8 cellular contexts compared by ENCODE assay signal in genomic region chr2:216412022-216412999, GRCh38. TPM values are rescaled to one million over a fixed set of nuclear protein-coding genes. Genes with fewer than 3 reads are reported as not detected.
DNase-seq lines count a peak whose midpoint lies in the region; ATAC-seq, FAIRE-seq and TF ChIP-seq lines count a peak whose summit lies in the region.

TSS of gene SMARCAL1 (plus strand) at chr2:216412484. CDS start at chr2:216414705, 2,221 bp downstream.

- TF ChIP-seq CTCF in WERI-Rb-1 (IDR thresholded peaks at IDR 0.05; ENCODE audit: low read depth, low read length) (no peak), bronchial epithelial cell (IDR thresholded peaks at IDR 0.05; ENCODE audit: insufficient read depth, low read length, severe bottlenecking) (no peak)

- no peaks in the 10 kb centered on the region for H3K27me3 ChIP-seq in WERI-Rb-1 (ENCODE audit: insufficient read depth, low read depth, severe bottlenecking)
- H3K27me3 ChIP-seq in bronchial epithelial cell (ENCODE audit: control insufficient read depth, insufficient read depth, low read length) = no peaks in the 10 kb centered on the region
- no peaks in the 10 kb centered on the region for H3K27me3 ChIP-seq in iPS-20b (ENCODE audit: insufficient read depth, low read length)

- in situ Hi-C loops in ACHN (cut with HindIII; ENCODE audit: low pct_ligation_motif_present, low pct_unique_long_range_greater_than_20kb, low sequenced_read_pairs) = no loop called here

- no peak for FAIRE-seq in bronchial epithelial cell (lab: Jason Lieb, UNC)

- peaks cover 10% of the 10 kb centered on the region for H3K4me1 ChIP-seq in iPS-20b (ENCODE audit: insufficient read depth, low read length)

- H3K27ac ChIP-seq in WERI-Rb-1 = peak within 1 kb of the TSS; percentile 98
- H3K27ac ChIP-seq in iPS-20b (ENCODE audit: low read length) = peak within 1 kb of the TSS; percentile 99
- peak within 1 kb of the TSS; percentile 83 to 99 (median 96) for H3K27ac ChIP-seq in skin epidermis

- peak within 1 kb of the TSS; percentile 95 for H3K9ac ChIP-seq in iPS-20b (ENCODE audit: low read depth, low read length)

- DNase-seq in ACHN = peak; percentile 99
- peak; percentile 100 for DNase-seq in NCI-H2227 (lab: John Stamatoyannopoulos, UW; ENCODE audit: unreplicated experiment)
- peak; percentile 98 for DNase-seq in WERI-Rb-1
- peak; percentile 91 for DNase-seq in bronchial epithelial cell (ENCODE audit: low read depth)

- H3K4me3 ChIP-seq in WERI-Rb-1 (ENCODE audit: low read depth, low read length) = peak within 1 kb of the TSS; percentile 90
- H3K4me3 ChIP-seq in bronchial epithelial cell (ENCODE audit: low read depth, low read length) = peak within 1 kb of the TSS; percentile 68
- peak within 1 kb of the TSS; percentile 97 for H3K4me3 ChIP-seq in iPS-20b (ENCODE audit: low read length)
- peak within 1 kb of the TSS; percentile 61 to 96 (median 65) for H3K4me3 ChIP-seq in skin epidermis

- H3K36me3 ChIP-seq in WERI-Rb-1 (peaks cover 3% of the 10 kb centered on the region), bronchial epithelial cell (ENCODE audit: control insufficient read depth, insufficient read depth, low read length) (peaks cover 5% of the 10 kb centered on the region), iPS-20b (ENCODE audit: insufficient read depth, low read depth, low read length) (peaks cover 18% of the 10 kb centered on the region)

- ATAC-seq in GM18873 (IDR thresholded peaks at IDR 0.05; ENCODE audit: low FRiP score, unreplicated experiment) (peak; percentile 86), HG03139 (IDR thresholded peaks at IDR 0.05; ENCODE audit: unreplicated experiment) (peak; percentile 89)

- H3K9me3 ChIP-seq in WERI-Rb-1 (ENCODE audit: severe bottlenecking) (no peaks in the 10 kb centered on the region), iPS-20b (ENCODE audit: insufficient read depth, low read depth, low read length) (no peaks in the 10 kb centered on the region)

RNA-seq across cellular contexts. Expression of gene SMARCAL1, which starts in this region (rescaled TPM):
- total RNA-seq in bronchial epithelial cell = 7.4 and 9.9 TPM in 2 replicates

Comparison
In these comparisons a context has a peak if more than half of its experiments do, and no peak if none do; other contexts are left out.
1. Peak in every context shown above with its lines: DNase-seq, ATAC-seq, H3K4me3 ChIP-seq and H3K27ac ChIP-seq.